1 cellular context compared by ENCODE assay signal in genomic region chr20:50642288-50642803, GRCh38.
A peak's percentile ranks its signal among the peaks of the same experiment; 100 is the strongest.
TF ChIP-seq lines count a peak whose summit lies in the region.

No MANE protein-coding gene starts in this region.

TF ChIP-seq in K562, 482 proteins besides CTCF, POLR2A, EP300 and RAD21 (continued from another document and continues in another):
- TF ChIP-seq BCLAF1 (IDR thresholded peaks at IDR 0.05; ENCODE audit: borderline replicate concordance in 1 of 2, control insufficient read depth in 1 of 2, low read depth in 2 of 2, low read length in 1 of 2) (no peak), NFATC3 (IDR thresholded peaks at IDR 0.05) (no peak), TEAD1 (CRISPR knock-in tag; IDR thresholded peaks at IDR 0.05) (no peak), NFYB (IDR thresholded peaks at IDR 0.05; ENCODE audit: extremely low read depth, insufficient read length) (no peak), ZBED1 (IDR thresholded peaks at IDR 0.05) (no peak), HNRNPL (IDR thresholded peaks at IDR 0.05; ENCODE audit: low read depth, low read length) (no peak), SLC30A9 (CRISPR knock-in tag; IDR thresholded peaks at IDR 0.05) (no peak), ARID3A (IDR thresholded peaks at IDR 0.05; ENCODE audit: borderline replicate concordance, low read depth, low read length) (no peak), CBFB (CRISPR knock-in tag; IDR thresholded peaks at IDR 0.05) (no peak), ARID2 (IDR thresholded peaks at IDR 0.05) (no peak), HMG20A (CRISPR knock-in tag; conservative IDR thresholded peaks at IDR 0.05) (no peak), CBFA2T3 (IDR thresholded peaks at IDR 0.05) (peak; percentile 74), ZNF384 (IDR thresholded peaks at IDR 0.05; ENCODE audit: low read depth, low read length) (peak; percentile 30; the same call in 1 of the 2 replicates), CLOCK (CRISPR knock-in tag; IDR thresholded peaks at IDR 0.05; ENCODE audit: borderline replicate concordance) (no peak), THRA (IDR thresholded peaks at IDR 0.05) (no peak), TCF3 (CRISPR knock-in tag; IDR thresholded peaks at IDR 0.05) (peak; percentile 50), VEZF1 (CRISPR knock-in tag; IDR thresholded peaks at IDR 0.05) (0 out of 2 replicates have a peak, but pooled peaks have one; percentile 31), ELK1 (CRISPR knock-in tag; IDR thresholded peaks at IDR 0.05) (no peak), ZNF707 (CRISPR knock-in tag; conservative IDR thresholded peaks at IDR 0.05) (no peak), FOXA1 (IDR thresholded peaks at IDR 0.05; ENCODE audit: borderline replicate concordance) (no peak), AFF1 (IDR thresholded peaks at IDR 0.05; ENCODE audit: low read depth in 1 of 2, partially characterized antibody in 2 of 2) (no peak), ZNF589 (CRISPR knock-in tag; IDR thresholded peaks at IDR 0.05; ENCODE audit: low read depth) (no peak), NCOR1 (IDR thresholded peaks at IDR 0.05) (peak; percentile 16; the same call in 1 of the 2 replicates), STAT6 (CRISPR knock-in tag; IDR thresholded peaks at IDR 0.05) (no peak), HEY1 (CRISPR knock-in tag; IDR thresholded peaks at IDR 0.05; ENCODE audit: borderline replicate concordance) (no peak), RCOR1 (IDR thresholded peaks at IDR 0.05; ENCODE audit: borderline replicate concordance in 1 of 2, low read depth in 2 of 2, low read length in 2 of 2) (peak in 1 of 2 experiments; percentile 84; a peak in 3 of 4 replicates), EP400 (IDR thresholded peaks at IDR 0.05) (no peak), ARHGAP35 (IDR thresholded peaks at IDR 0.05; ENCODE audit: partially characterized antibody) (no peak), ZNF644 (tag; IDR thresholded peaks at IDR 0.05; ENCODE audit: low read depth) (no peak), THRB (CRISPR knock-in tag; conservative IDR thresholded peaks at IDR 0.05) (no peak), ZNF280A (IDR thresholded peaks at IDR 0.05; ENCODE audit: low read depth, partially characterized antibody) (no peak), BRCA1 (IDR thresholded peaks at IDR 0.05) (no peak), BRCA1 (CRISPR knock-in tag; IDR thresholded peaks at IDR 0.05) (no peak), THAP7 (CRISPR knock-in tag; IDR thresholded peaks at IDR 0.05) (no peak), NFRKB (IDR thresholded peaks at IDR 0.05; ENCODE audit: low read depth) (no peak), ZNF282 (CRISPR knock-in tag; IDR thresholded peaks at IDR 0.05) (no peak), HDAC2 (IDR thresholded peaks at IDR 0.05) (peak; percentile 53; the same call in 1 of the 2 replicates), ZBTB7A (IDR thresholded peaks at IDR 0.05; ENCODE audit: borderline replicate concordance, control insufficient read depth, low read depth, low read length) (no peak)
